Comparison of ENCODE assay signal across 12 cellular contexts in the genomic region with DNA sequence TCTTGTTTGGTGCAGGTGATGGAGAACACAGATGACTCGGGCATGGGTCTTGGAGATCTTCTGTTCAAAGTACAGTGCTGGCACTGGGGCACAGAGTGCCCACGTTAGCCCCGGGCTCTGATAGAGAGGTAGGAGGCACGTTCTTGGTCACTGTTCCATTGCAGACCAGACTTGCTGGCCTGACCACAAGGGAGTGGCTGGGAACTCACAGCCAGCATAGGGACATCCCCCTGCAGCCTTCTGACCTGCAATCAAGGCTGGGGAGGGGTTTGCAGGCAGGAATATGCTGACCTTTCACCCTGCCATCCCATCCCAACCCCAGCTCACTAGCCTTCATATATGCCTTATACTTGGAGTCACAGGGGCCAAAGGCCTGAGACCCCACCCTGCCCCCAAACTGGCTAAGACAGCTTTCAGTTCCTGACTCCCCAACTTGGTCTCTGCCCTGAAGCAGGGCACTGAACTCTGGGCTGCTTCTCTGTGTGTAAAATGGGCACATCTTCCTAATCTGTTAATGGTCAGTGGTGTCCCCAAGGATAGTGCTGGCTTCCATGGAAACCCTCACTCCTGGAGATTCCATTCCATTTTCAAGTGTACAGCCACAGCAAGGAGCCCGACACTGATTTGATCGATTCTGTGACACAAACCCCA. TPM values are rescaled to one million over a fixed set of nuclear protein-coding genes. Genes with fewer than 3 reads are reported as not detected.
DNase-seq lines count a peak whose midpoint lies in the region; ATAC-seq and TF ChIP-seq lines count a peak whose summit lies in the region.
"Had no signal": no experiment of that assay in that cellular context is flagged by ENCODE, and none has a peak within 500 bp of the region (broad histone marks: within the 10 kb centered on the region; RNA-seq: fewer than 3 reads in every experiment).

No MANE protein-coding gene starts in this region.

- no peaks in the 10 kb centered on the region for H3K27me3 ChIP-seq in SU-DHL-6 (ENCODE audit: low read length)
- H3K27me3 ChIP-seq: testis had no signal

- H3K9ac ChIP-seq in SU-DHL-6 (ENCODE audit: low read length): no peak overlapping the region

- H3K79me2 ChIP-seq in SU-DHL-6 (ENCODE audit: insufficient read depth, low read length): peaks cover 24% of the 10 kb centered on the region

- peak overlapping the region; percentile 12 for H3K27ac Mint-ChIP-seq in activated CD8-positive, alpha-beta memory T cell treated with anti-CD3 and anti-CD28 coated beads, Interleukin-2, amount 10 ng/mL, durations not matched to agents 7 days and 5 days
- peak overlapping the region; percentile 38 for H3K27ac Mint-ChIP-seq in stimulated activated memory B cell treated with anti-CD40 and anti-IgM and Interleukin-4, amounts not matched to agents 10 μg/mL and 1 μg/mL and 100 μg/mL, for 72 hours

- no peaks in the 10 kb centered on the region for H3K27me3 Mint-ChIP-seq in activated CD8-positive, alpha-beta memory T cell treated with anti-CD3 and anti-CD28 coated beads, Interleukin-2, amount 10 ng/mL, durations not matched to agents 7 days and 5 days
- no peaks in the 10 kb centered on the region for H3K27me3 Mint-ChIP-seq in stimulated activated memory B cell treated with anti-CD40 and anti-IgM and Interleukin-4, amounts not matched to agents 10 μg/mL and 1 μg/mL and 100 μg/mL, for 72 hours

- H3K4me1 Mint-ChIP-seq in activated CD8-positive, alpha-beta memory T cell treated with anti-CD3 and anti-CD28 coated beads, Interleukin-2, amount 10 ng/mL, durations not matched to agents 7 days and 5 days: peaks cover 22% of the 10 kb centered on the region
- peaks cover 75% of the 10 kb centered on the region for H3K4me1 Mint-ChIP-seq in stimulated activated memory B cell treated with anti-CD40 and anti-IgM and Interleukin-4, amounts not matched to agents 10 μg/mL and 1 μg/mL and 100 μg/mL, for 72 hours

- H3K36me3 ChIP-seq in SU-DHL-6 (ENCODE audit: low read length): peaks cover 16% of the 10 kb centered on the region; the same call in 1 of the 2 replicates

- CTCF ChIA-PET in activated CD8-positive, alpha-beta memory T cell treated with anti-CD3 and anti-CD28 coated beads, Interleukin-2, amount 10 ng/mL, durations not matched to agents 7 days and 5 days (lab: Charles Lee): no interaction called here

- no peaks in the 10 kb centered on the region for H3K9me3 ChIP-seq in SU-DHL-6 (ENCODE audit: insufficient read depth, low read length)
- H3K9me3 ChIP-seq: testis had no signal

- no peaks in the 10 kb centered on the region for H4K20me1 ChIP-seq in SU-DHL-6 (ENCODE audit: low read depth, low read length)

- peaks cover 21% of the 10 kb centered on the region for H3K36me3 Mint-ChIP-seq in activated CD8-positive, alpha-beta memory T cell treated with anti-CD3 and anti-CD28 coated beads, Interleukin-2, amount 10 ng/mL, durations not matched to agents 7 days and 5 days
- H3K36me3 Mint-ChIP-seq in stimulated activated memory B cell treated with anti-CD40 and anti-IgM and Interleukin-4, amounts not matched to agents 10 μg/mL and 1 μg/mL and 100 μg/mL, for 72 hours: peaks cover 62% of the 10 kb centered on the region

- TF ChIP-seq CTCF in SU-DHL-6 (IDR thresholded peaks at IDR 0.05; ENCODE audit: insufficient read depth, low read length, poor library complexity, severe bottlenecking): no peak

- no peak for ATAC-seq in activated CD8-positive, alpha-beta memory T cell treated with anti-CD3 and anti-CD28 coated beads, Interleukin-2, amount 10 ng/mL, durations not matched to agents 7 days and 5 days
- ATAC-seq in stimulated activated memory B cell treated with anti-CD40 and anti-IgM and Interleukin-4, amounts not matched to agents 10 μg/mL and 1 μg/mL and 100 μg/mL, for 72 hours: no peak
- ATAC-seq in HG03045 (IDR thresholded peaks at IDR 0.05; ENCODE audit: unreplicated experiment): no peak

- peak overlapping the region; percentile 33; the same call in 1 of the 2 replicates for H3K27ac ChIP-seq in SU-DHL-6 (ENCODE audit: low read depth, low read length)
- H3K27ac ChIP-seq: testis had no signal

- H3K4me3 Mint-ChIP-seq in activated CD8-positive, alpha-beta memory T cell treated with anti-CD3 and anti-CD28 coated beads, Interleukin-2, amount 10 ng/mL, durations not matched to agents 7 days and 5 days: no peak overlapping the region
- H3K4me3 Mint-ChIP-seq in stimulated activated memory B cell treated with anti-CD40 and anti-IgM and Interleukin-4, amounts not matched to agents 10 μg/mL and 1 μg/mL and 100 μg/mL, for 72 hours: no peak overlapping the region

- DNase-seq in activated CD8-positive, alpha-beta memory T cell treated with anti-CD3 and anti-CD28 coated beads, Interleukin-2, amount 10 ng/mL, durations not matched to agents 7 days and 5 days: no peak
- DNase-seq in activated CD8-positive, alpha-beta memory T cell treated with anti-CD3 and anti-CD28 coated beads for 24 hours: no peak
- DNase-seq in NCI-H1092 treated with DMSO at 0.1 percent for 48 hours (lab: John Stamatoyannopoulos, UW): no peak
- DNase-seq: activated effector memory CD4-positive, alpha-beta T cell treated with Interleukin-2 at 50 U/mL for 16 hours; anterior cingulate cortex; Kasumi-1; NCI-H1417 treated with DMSO at 0.1 percent for 48 hours; testis had no signal

- H3K4me2 ChIP-seq in SU-DHL-6 (ENCODE audit: low read depth, low read length, poor library complexity, severe bottlenecking): no peak overlapping the region

- H3K9me3 Mint-ChIP-seq in activated CD8-positive, alpha-beta memory T cell treated with anti-CD3 and anti-CD28 coated beads, Interleukin-2, amount 10 ng/mL, durations not matched to agents 7 days and 5 days (ENCODE audit: low read depth): no peaks in the 10 kb centered on the region
- H3K9me3 Mint-ChIP-seq in stimulated activated memory B cell treated with anti-CD40 and anti-IgM and Interleukin-4, amounts not matched to agents 10 μg/mL and 1 μg/mL and 100 μg/mL, for 72 hours: no peaks in the 10 kb centered on the region

- no peak overlapping the region for H3K4me3 ChIP-seq in SU-DHL-6 (ENCODE audit: insufficient read depth, low read length, poor library complexity, severe bottlenecking)
- H3K4me3 ChIP-seq: lung, testis had no signal

- peaks cover 46% of the 10 kb centered on the region for H3F3A ChIP-seq in SU-DHL-6 (ENCODE audit: insufficient read depth)

- no peaks in the 10 kb centered on the region for H3K9me2 ChIP-seq in SU-DHL-6 (replicated peaks; ENCODE audit: insufficient read depth, low read length)

- H2AFZ ChIP-seq in SU-DHL-6 (ENCODE audit: low read depth, low read length, severe bottlenecking): no peak overlapping the region

RNA-seq across cellular contexts. Expression of gene MRPL49, which starts 4.6 kb away (rescaled TPM):
- 10 to 100 TPM; 42.0 to 61.7 TPM for total RNA-seq in activated CD8-positive, alpha-beta memory T cell treated with anti-CD3 and anti-CD28 coated beads, Interleukin-2, amount 10 ng/mL, durations not matched to agents 7 days and 5 days

RNA-seq across cellular contexts. Expression of gene FAU, which starts 4.8 kb away (rescaled TPM):
- total RNA-seq in activated CD8-positive, alpha-beta memory T cell treated with anti-CD3 and anti-CD28 coated beads, Interleukin-2, amount 10 ng/mL, durations not matched to agents 7 days and 5 days: 100 to 1,000 TPM; 899 to 972 TPM

RNA-seq across cellular contexts. Expression of gene SYVN1, which starts 7.6 kb away (rescaled TPM):
- 10 to 100 TPM; 34.4 to 35.1 TPM for total RNA-seq in activated CD8-positive, alpha-beta memory T cell treated with anti-CD3 and anti-CD28 coated beads, Interleukin-2, amount 10 ng/mL, durations not matched to agents 7 days and 5 days

RNA-seq across cellular contexts. Expression of gene ZNHIT2, which starts 9.2 kb away (rescaled TPM):
- 10 to 100 TPM; 10.5 to 13.5 TPM for total RNA-seq in activated CD8-positive, alpha-beta memory T cell treated with anti-CD3 and anti-CD28 coated beads, Interleukin-2, amount 10 ng/mL, durations not matched to agents 7 days and 5 days

RNA-seq across cellular contexts. Expression of gene TM7SF2, which starts 15.1 kb away (rescaled TPM):
- total RNA-seq in activated CD8-positive, alpha-beta memory T cell treated with anti-CD3 and anti-CD28 coated beads, Interleukin-2, amount 10 ng/mL, durations not matched to agents 7 days and 5 days: 10 to 100 TPM; 21.0 to 26.2 TPM
